32 cellular contexts compared by ENCODE assay signal in the genomic region with DNA sequence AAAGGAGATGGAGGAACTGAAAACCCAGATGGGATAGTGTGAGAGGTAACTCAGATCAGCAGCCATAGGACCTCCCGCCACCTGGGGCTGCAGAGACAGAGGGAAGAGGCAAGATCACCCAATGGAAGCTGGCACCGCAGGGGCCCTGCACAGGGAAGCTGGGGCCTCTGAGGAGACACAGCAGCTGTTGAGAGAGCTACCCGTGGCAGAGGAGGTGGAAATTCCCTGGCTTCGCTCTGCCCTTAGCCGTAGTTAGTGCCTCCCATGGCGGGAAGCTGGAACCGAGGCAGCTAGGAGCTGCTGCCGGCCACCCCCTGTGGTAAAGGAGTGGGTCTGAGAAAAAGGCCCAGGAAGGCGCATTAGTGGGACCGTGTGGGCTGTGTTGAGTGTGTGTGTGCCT.
"Had no signal": no experiment of that assay in that cellular context is flagged by ENCODE, and none has a peak within 500 bp of the region (broad histone marks: within the 10 kb centered on the region; RNA-seq: fewer than 3 reads in every experiment).

No MANE protein-coding gene starts in this region.

- H3K36me3 ChIP-seq: breast epithelium, pancreas, uterus had no signal

- H3K27ac ChIP-seq: breast epithelium, pancreas, psoas muscle, skin epidermis, uterus, WERI-Rb-1 had no signal

- FAIRE-seq: pancreas had no signal

- ATAC-seq: activated CD4-positive, CD25-positive, alpha-beta regulatory T cell treated with anti-CD3 and anti-CD28 coated beads, Interleukin-2, amount 50 U/mL, for 24 hours; esophagus mucosa; naive thymus-derived CD4-positive, alpha-beta T cell; pancreas; psoas muscle; stimulated activated memory B cell treated with anti-CD40 and anti-IgM and Interleukin-4, amounts not matched to agents 10 μg/mL and 1 μg/mL and 100 μg/mL, for 72 hours; stimulated activated naive CD8-positive, alpha-beta T cell treated with anti-CD3 and anti-CD28 coated beads, Interleukin-15, amount 100 ng/mL, for 72 hours; T-helper 17 cell had no signal

- H3K4me1 Mint-ChIP-seq: activated naive CD4-positive, alpha-beta T cell treated with anti-CD3 and anti-CD28 coated beads, Interleukin-2, amount 10 ng/mL, durations not matched to agents 7 days and 5 days; stimulated activated naive CD8-positive, alpha-beta T cell treated with anti-CD3 and anti-CD28 coated beads, Interleukin-15, amount 100 ng/mL, for 72 hours had no signal

- H3K4me1 ChIP-seq: uterus had no signal

- H3K4me3 Mint-ChIP-seq: activated naive CD4-positive, alpha-beta T cell treated with anti-CD3 and anti-CD28 coated beads, Interleukin-2, amount 10 ng/mL, durations not matched to agents 7 days and 5 days; activated T-cell treated with anti-CD3 and anti-CD28 coated beads, Interleukin-2, amount 50 U/mL, for 24 hours; dendritic cell treated with granulocyte-macrophage colony-stimulating factor and Interleukin-4, amounts not matched to agents 40 ng/mL and 50 ng/mL, for 4 days; endodermal cell; mesothelial cell of epicardium; naive thymus-derived CD4-positive, alpha-beta T cell; stimulated activated memory B cell treated with anti-CD40 and anti-IgM and Interleukin-4, amounts not matched to agents 10 μg/mL and 1 μg/mL and 100 μg/mL, for 72 hours; stimulated activated naive CD8-positive, alpha-beta T cell treated with anti-CD3 and anti-CD28 coated beads, Interleukin-15, amount 100 ng/mL, for 72 hours; T-helper 17 cell; type B pancreatic cell had no signal

- H3K27ac Mint-ChIP-seq: activated naive CD4-positive, alpha-beta T cell treated with anti-CD3 and anti-CD28 coated beads, Interleukin-2, amount 10 ng/mL, durations not matched to agents 7 days and 5 days; activated T-cell treated with anti-CD3 and anti-CD28 coated beads, Interleukin-2, amount 50 U/mL, for 24 hours; dendritic cell treated with granulocyte-macrophage colony-stimulating factor and Interleukin-4, amounts not matched to agents 40 ng/mL and 50 ng/mL, for 4 days; endodermal cell; mesothelial cell of epicardium; naive thymus-derived CD4-positive, alpha-beta T cell; stimulated activated memory B cell treated with anti-CD40 and anti-IgM and Interleukin-4, amounts not matched to agents 10 μg/mL and 1 μg/mL and 100 μg/mL, for 72 hours; stimulated activated naive CD8-positive, alpha-beta T cell treated with anti-CD3 and anti-CD28 coated beads, Interleukin-15, amount 100 ng/mL, for 72 hours; T-helper 17 cell; type B pancreatic cell had no signal

- H3K4me3 ChIP-seq: breast epithelium, pancreas, psoas muscle, skin epidermis, uterus had no signal

- H3K9me3 ChIP-seq: breast epithelium, pancreas, psoas muscle, uterus had no signal

- H3K9me3 Mint-ChIP-seq: activated naive CD4-positive, alpha-beta T cell treated with anti-CD3 and anti-CD28 coated beads, Interleukin-2, amount 10 ng/mL, durations not matched to agents 7 days and 5 days; activated T-cell treated with anti-CD3 and anti-CD28 coated beads, Interleukin-2, amount 50 U/mL, for 24 hours; dendritic cell treated with granulocyte-macrophage colony-stimulating factor and Interleukin-4, amounts not matched to agents 40 ng/mL and 50 ng/mL, for 4 days; endodermal cell; mesothelial cell of epicardium; naive thymus-derived CD4-positive, alpha-beta T cell; stimulated activated memory B cell treated with anti-CD40 and anti-IgM and Interleukin-4, amounts not matched to agents 10 μg/mL and 1 μg/mL and 100 μg/mL, for 72 hours; stimulated activated naive CD8-positive, alpha-beta T cell treated with anti-CD3 and anti-CD28 coated beads, Interleukin-15, amount 100 ng/mL, for 72 hours; type B pancreatic cell had no signal

- H3K36me3 Mint-ChIP-seq: activated naive CD4-positive, alpha-beta T cell treated with anti-CD3 and anti-CD28 coated beads, Interleukin-2, amount 10 ng/mL, durations not matched to agents 7 days and 5 days had no signal

- H3K27me3 ChIP-seq: breast epithelium, pancreas, uterus had no signal

- DNase-seq: activated CD4-positive, alpha-beta T cell treated with anti-CD3 and anti-CD28 coated beads for 48 hours; activated CD4-positive, alpha-beta T cell treated with anti-CD3 and anti-CD28 coated beads, Interleukin-2, amount 50 U/mL, for 48 hours; activated CD8-positive, alpha-beta memory T cell treated with anti-CD3 and anti-CD28 coated beads for 24 hours; activated CD8-positive, alpha-beta memory T cell treated with anti-CD3 and anti-CD28 coated beads, Interleukin-2, amount 50 U/mL, for 48 hours; activated gamma-delta T cell; activated naive CD4-positive, alpha-beta T cell treated with anti-CD3 and anti-CD28 coated beads, Interleukin-2, amount 10 ng/mL, durations not matched to agents 7 days and 5 days; activated T-cell treated with anti-CD3 and anti-CD28 coated beads, Interleukin-2, amount 50 U/mL, for 24 hours; amygdala; central memory CD4-positive, alpha-beta T cell; endodermal cell; foreskin fibroblast; mammary epithelial cell; naive thymus-derived CD4-positive, alpha-beta T cell; nucleus accumbens; stimulated activated CD4-positive, alpha-beta T cell treated with anti-CD3 and anti-CD28 coated beads, Interleukin-4, amount 100 ng/mL, for 24 hours; stimulated activated CD8-positive, alpha-beta memory T cell treated with anti-CD3 and anti-CD28 coated beads, Interleukin-4, amount 100 ng/mL, for 48 hours; stimulated activated naive CD8-positive, alpha-beta T cell treated with anti-CD3 and anti-CD28 coated beads, Interleukin-15, amount 100 ng/mL, for 72 hours; substantia nigra; T-helper 17 cell; T1000; uterus; WERI-Rb-1 had no signal

- H3K27me3 Mint-ChIP-seq: activated naive CD4-positive, alpha-beta T cell treated with anti-CD3 and anti-CD28 coated beads, Interleukin-2, amount 10 ng/mL, durations not matched to agents 7 days and 5 days; activated T-cell treated with anti-CD3 and anti-CD28 coated beads, Interleukin-2, amount 50 U/mL, for 24 hours; stimulated activated naive CD8-positive, alpha-beta T cell treated with anti-CD3 and anti-CD28 coated beads, Interleukin-15, amount 100 ng/mL, for 72 hours had no signal
